10 cellular contexts compared by ENCODE assay signal in the genomic region with DNA sequence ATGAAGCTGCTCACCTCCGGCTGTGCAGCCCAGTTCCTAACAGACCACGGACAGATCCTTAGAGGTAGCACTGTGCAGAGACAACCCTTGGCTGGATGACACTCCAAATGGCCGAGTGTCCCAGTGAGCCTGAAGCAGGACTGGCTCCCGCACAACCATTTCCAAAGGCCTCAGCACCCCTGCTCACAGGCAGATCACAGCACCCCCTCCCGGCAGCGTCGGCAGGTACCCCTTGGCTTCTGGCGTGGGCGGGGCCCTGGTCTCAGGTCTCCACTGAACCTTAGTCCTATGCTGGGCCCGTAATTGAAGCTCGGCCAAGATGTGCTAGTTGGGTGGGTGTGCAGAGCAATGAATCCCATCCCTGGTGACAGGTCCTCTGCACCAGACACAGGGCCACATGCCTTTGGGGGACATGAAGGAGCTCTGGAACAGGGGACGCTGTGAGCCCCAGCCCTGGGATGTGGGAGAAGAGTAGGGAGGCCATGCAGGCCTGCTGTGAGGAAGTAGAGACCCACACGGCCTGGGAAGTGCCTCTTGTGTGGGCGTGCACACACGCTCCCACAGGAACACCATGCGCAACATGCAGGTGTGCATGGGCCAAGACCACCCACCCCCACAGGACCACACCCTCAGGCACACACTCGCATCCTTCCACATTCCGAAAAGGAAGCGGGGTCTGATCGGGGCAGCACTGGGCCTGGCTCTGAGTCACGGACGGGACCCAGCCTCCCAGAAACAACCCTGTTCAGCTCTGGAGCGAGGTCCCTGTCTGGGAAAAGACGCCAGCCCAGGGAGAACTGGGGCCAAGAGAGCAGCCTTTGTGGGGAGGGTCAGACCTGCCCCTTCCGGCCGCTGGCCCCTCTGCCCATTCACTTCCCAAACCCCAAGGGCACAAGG. TPM values are rescaled to one million over a fixed set of nuclear protein-coding genes. Genes with fewer than 3 reads are reported as not detected.
DNase-seq lines count a peak whose midpoint lies in the region; ATAC-seq and TF ChIP-seq lines count a peak whose summit lies in the region.
"Had no signal": no experiment of that assay in that cellular context is flagged by ENCODE, and none has a peak within 500 bp of the region (broad histone marks: within the 10 kb centered on the region; RNA-seq: fewer than 3 reads in every experiment).

No MANE protein-coding gene starts in this region.

- intact Hi-C loops in right lobe of liver (cut with DNase I) (no loop called here), upper lobe of right lung (cut with DNase I) (no loop called here)

- H3K27ac ChIP-seq in right lobe of liver (no peak overlapping the region), upper lobe of right lung (peak overlapping the region; percentile 17)
- H3K27ac ChIP-seq: SJSA1 had no signal

- WGBS in right lobe of liver (ENCODE audit: insufficient coverage, low coverage, low lambda C conversion rate, missing lambda C conversion rate), result 80% methylated on average over 5 of the region's 26 CpGs

- ATAC-seq in right lobe of liver (no peak), upper lobe of right lung (no peak), GM21737 (IDR thresholded peaks at IDR 0.05; ENCODE audit: unreplicated experiment) (no peak), HG03175 (IDR thresholded peaks at IDR 0.05; ENCODE audit: unreplicated experiment) (no peak)

- H3K9me3 ChIP-seq in right lobe of liver (no peaks in the 10 kb centered on the region), upper lobe of right lung (no peaks in the 10 kb centered on the region)

- H3K4me1 ChIP-seq in right lobe of liver, result no peaks in the 10 kb centered on the region
- peaks cover 17% of the 10 kb centered on the region for H3K4me1 ChIP-seq in upper lobe of right lung

- DNase-seq in DMS 273 (lab: John Stamatoyannopoulos, UW; ENCODE audit: unreplicated experiment) (peak; percentile 74), DMS 273 treated with DMSO at 0.1 percent for 48 hours (lab: John Stamatoyannopoulos, UW) (no peak), right lobe of liver (peak in 2 of 3 donors; percentile 11 to 47), upper lobe of right lung (no peak), cerebellar nuclear complex (lab: John Stamatoyannopoulos, UW) (no peak)
- DNase-seq in activated CD8-positive, alpha-beta memory T cell treated with anti-CD3 and anti-CD28 coated beads for 48 hours (ENCODE audit: low read depth in 2 of 3, low spot score in 2 of 3), result peak; percentile 74 to 80 (median 79)
- DNase-seq: occipital lobe had no signal

- TF ChIP-seq CTCF in right lobe of liver (IDR thresholded peaks at IDR 0.05) (no peak), upper lobe of right lung (IDR thresholded peaks at IDR 0.05) (no peak)

- H3K36me3 ChIP-seq in right lobe of liver, result no peaks in the 10 kb centered on the region
- no peaks in the 10 kb centered on the region for H3K36me3 ChIP-seq in upper lobe of right lung

- H3K4me3 ChIP-seq in right lobe of liver, result no peak overlapping the region
- H3K4me3 ChIP-seq in upper lobe of right lung, result no peak overlapping the region
- H3K4me3 ChIP-seq: SJSA1 had no signal

- no peak for TF ChIP-seq POLR2A in right lobe of liver (IDR thresholded peaks at IDR 0.05)

- H3K27me3 ChIP-seq in right lobe of liver, result no peaks in the 10 kb centered on the region
- peaks cover 4% of the 10 kb centered on the region for H3K27me3 ChIP-seq in upper lobe of right lung

RNA-seq across cellular contexts. Expression of gene DUSP2, which starts 2.8 kb away (rescaled TPM):
- 1 to 10 TPM in 5 of 6 experiments, under 1 TPM in 1; 0.44 to 2.5 (median 1.2) TPM for total RNA-seq in right lobe of liver
- 4.4 TPM for total RNA-seq in upper lobe of right lung

RNA-seq across cellular contexts. Expression of gene ASTL, which starts 4.2 kb away (rescaled TPM):
- not detected for total RNA-seq in right lobe of liver
- total RNA-seq in upper lobe of right lung, result not detected
- total RNA-seq: occipital lobe, SJSA1 had no signal

RNA-seq across cellular contexts. Expression of gene ADRA2B, which starts 26.1 kb away (rescaled TPM):
- total RNA-seq in right lobe of liver (1 to 10 TPM; 1.7 to 8.1 (median 3.2) TPM), upper lobe of right lung (0.14 TPM)
- total RNA-seq: occipital lobe, SJSA1 had no signal

Comparison
In these comparisons a context has a peak if more than half of its experiments do, and no peak if none do; other contexts are left out.
1. DNase-seq: peak in DMS 273 (single experiment), activated CD8-positive, alpha-beta memory T cell treated with anti-CD3 and anti-CD28 coated beads for 48 hours (3 of 3) and right lobe of liver (2 of 3); none in DMS 273 treated with DMSO at 0.1 percent for 48 hours (single experiment), upper lobe of right lung (single experiment) and cerebellar nuclear complex (0 of 2).